ENCODE assay signal across 15 cellular contexts in the genomic region with DNA sequence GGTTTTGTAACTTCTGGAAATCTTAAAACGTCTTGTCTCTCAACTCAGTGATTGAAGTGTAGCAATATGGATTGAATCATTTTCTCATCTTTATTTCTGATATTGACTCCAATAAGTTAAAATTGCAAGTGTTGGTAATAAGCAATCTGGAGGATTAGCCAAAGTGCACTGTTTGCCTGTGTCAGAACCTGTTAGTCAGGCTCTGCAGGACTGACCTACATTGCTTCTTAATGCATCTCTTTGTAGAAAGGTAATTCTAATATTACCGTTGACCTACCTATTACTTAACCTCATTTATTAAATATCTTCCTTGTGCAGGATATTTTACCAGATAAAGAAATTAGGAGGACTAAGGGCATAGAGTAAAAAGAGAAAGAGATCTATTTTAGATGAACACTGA.
DNase-seq lines count a peak whose midpoint lies in the region; ATAC-seq and TF ChIP-seq lines count a peak whose summit lies in the region.
"Had no signal": no experiment of that assay in that cellular context is flagged by ENCODE, and none has a peak within 500 bp of the region (broad histone marks: within the 10 kb centered on the region; RNA-seq: fewer than 3 reads in every experiment).

No MANE protein-coding gene starts in this region.

- no peaks in the 10 kb centered on the region for H3K27me3 Mint-ChIP-seq in activated CD4-positive, alpha-beta T cell treated with anti-CD3 and anti-CD28 coated beads, Interleukin-2, amount 10 ng/mL, durations not matched to agents 7 days and 5 days
- H3K27me3 Mint-ChIP-seq: B cell; CD4-positive, alpha-beta T cell had no signal

- no peak overlapping the region for H3K4me3 Mint-ChIP-seq in stimulated activated effector memory CD8-positive, alpha-beta T cell treated with anti-CD3 and anti-CD28 coated beads, Interleukin-12 subunit alpha, Interleukin-12 subunit beta, amount 100 ng/mL, for 72 hours
- no peak overlapping the region for H3K4me3 Mint-ChIP-seq in activated CD4-positive, alpha-beta T cell treated with anti-CD3 and anti-CD28 coated beads, Interleukin-2, amount 10 ng/mL, durations not matched to agents 7 days and 5 days
- H3K4me3 Mint-ChIP-seq: B cell; CD4-positive, alpha-beta T cell had no signal

- H3K4me1 ChIP-seq in stomach = peaks cover 0 to 16% (median 6%) of the 10 kb centered on the region in 4 donors

- no peak for TF ChIP-seq POLR2A in stomach (IDR thresholded peaks at IDR 0.05)

- H3K27ac Mint-ChIP-seq in stimulated activated effector memory CD8-positive, alpha-beta T cell treated with anti-CD3 and anti-CD28 coated beads, Interleukin-12 subunit alpha, Interleukin-12 subunit beta, amount 100 ng/mL, for 72 hours = no peak overlapping the region
- no peak overlapping the region for H3K27ac Mint-ChIP-seq in activated CD4-positive, alpha-beta T cell treated with anti-CD3 and anti-CD28 coated beads, Interleukin-2, amount 10 ng/mL, durations not matched to agents 7 days and 5 days
- H3K27ac Mint-ChIP-seq: B cell; CD4-positive, alpha-beta T cell had no signal

- H3K36me3 Mint-ChIP-seq in stimulated activated effector memory CD8-positive, alpha-beta T cell treated with anti-CD3 and anti-CD28 coated beads, Interleukin-12 subunit alpha, Interleukin-12 subunit beta, amount 100 ng/mL, for 72 hours = no peaks in the 10 kb centered on the region
- H3K36me3 Mint-ChIP-seq in activated CD4-positive, alpha-beta T cell treated with anti-CD3 and anti-CD28 coated beads, Interleukin-2, amount 10 ng/mL, durations not matched to agents 7 days and 5 days (ENCODE audit: low read depth) = no peaks in the 10 kb centered on the region

- H3K9me3 ChIP-seq in stomach = no peaks in the 10 kb centered on the region

- POLR2A ChIA-PET in activated CD4-positive, alpha-beta T cell treated with anti-CD3 and anti-CD28 coated beads, Interleukin-2, amount 10 ng/mL, durations not matched to agents 7 days and 5 days (lab: Charles Lee) = no interaction called here

- peak; percentile 81 for DNase-seq in HT-29 (ENCODE audit: low spot score)
- no peak for DNase-seq in left lobe of liver (ENCODE audit: low spot score)
- DNase-seq in stomach = peak; percentile 49
- DNase-seq in stimulated activated effector memory CD8-positive, alpha-beta T cell treated with anti-CD3 and anti-CD28 coated beads, Interleukin-12 subunit alpha, Interleukin-12 subunit beta, amount 100 ng/mL, for 72 hours (ENCODE audit: low spot score in 2 of 2) = no peak
- DNase-seq in stimulated activated CD8-positive, alpha-beta memory T cell treated with anti-CD3 and anti-CD28 coated beads, Interleukin-4, amount 100 ng/mL, for 48 hours = no peak
- DNase-seq in activated CD4-positive, alpha-beta T cell treated with anti-CD3 and anti-CD28 coated beads, Interleukin-2, amount 10 ng/mL, durations not matched to agents 7 days and 5 days = no peak
- DNase-seq: CD4-positive, alpha-beta T cell; IMR-90; Kasumi-1; NCI-H1930; NCI-H2227 treated with DMSO at 0.1 percent for 48 hours; NCI-H526 treated with DMSO at 0.1 percent for 48 hours had no signal

- no peaks in the 10 kb centered on the region for H3K27me3 ChIP-seq in stomach

- CTCF ChIA-PET in activated CD4-positive, alpha-beta T cell treated with anti-CD3 and anti-CD28 coated beads, Interleukin-2, amount 10 ng/mL, durations not matched to agents 7 days and 5 days (lab: Charles Lee) = no interaction called here

- H3K4me1 Mint-ChIP-seq in stimulated activated effector memory CD8-positive, alpha-beta T cell treated with anti-CD3 and anti-CD28 coated beads, Interleukin-12 subunit alpha, Interleukin-12 subunit beta, amount 100 ng/mL, for 72 hours = no peaks in the 10 kb centered on the region
- H3K4me1 Mint-ChIP-seq in activated CD4-positive, alpha-beta T cell treated with anti-CD3 and anti-CD28 coated beads, Interleukin-2, amount 10 ng/mL, durations not matched to agents 7 days and 5 days = no peaks in the 10 kb centered on the region
- H3K4me1 Mint-ChIP-seq: B cell had no signal

- no peaks in the 10 kb centered on the region for H3K36me3 ChIP-seq in stomach

- TF ChIP-seq CTCF in VCaP (conservative IDR thresholded peaks at IDR 0.05) = no peak
- no peak for TF ChIP-seq CTCF in stomach (IDR thresholded peaks at IDR 0.05)

- intact Hi-C loops in stomach (cut with DNase I; ENCODE audit: low total_unique reads) = no loop called here

- TF ChIP-seq EP300 in stomach (IDR thresholded peaks at IDR 0.05) = no peak

- 37 to 56% (median 41%) methylated on average over 2 of the region's 2 CpGs for WGBS in stomach, 5 donors

- peak overlapping the region; percentile 30; the same call in 1 of the 2 replicates for H3K27ac ChIP-seq in VCaP
- no peak overlapping the region for H3K27ac ChIP-seq in stomach

- no peak overlapping the region for H3K4me3 ChIP-seq in stomach

- ATAC-seq in left lobe of liver (peak; percentile 38), GM19397 (IDR thresholded peaks at IDR 0.05; ENCODE audit: unreplicated experiment) (no peak)
- ATAC-seq in stimulated activated effector memory CD8-positive, alpha-beta T cell treated with anti-CD3 and anti-CD28 coated beads, Interleukin-12 subunit alpha, Interleukin-12 subunit beta, amount 100 ng/mL, for 72 hours = no peak

- H3K9me3 Mint-ChIP-seq in stimulated activated effector memory CD8-positive, alpha-beta T cell treated with anti-CD3 and anti-CD28 coated beads, Interleukin-12 subunit alpha, Interleukin-12 subunit beta, amount 100 ng/mL, for 72 hours = no peaks in the 10 kb centered on the region
- peaks cover 3% of the 10 kb centered on the region for H3K9me3 Mint-ChIP-seq in activated CD4-positive, alpha-beta T cell treated with anti-CD3 and anti-CD28 coated beads, Interleukin-2, amount 10 ng/mL, durations not matched to agents 7 days and 5 days
- H3K9me3 Mint-ChIP-seq: CD4-positive, alpha-beta T cell had no signal

Comparison
In these comparisons a context has a peak if more than half of its experiments do, and no peak if none do; other contexts are left out.
1. DNase-seq: peak in HT-29 (single experiment) and stomach (single experiment); none in left lobe of liver (single experiment), stimulated activated effector memory CD8-positive, alpha-beta T cell treated with anti-CD3 and anti-CD28 coated beads, Interleukin-12 subunit alpha, Interleukin-12 subunit beta, amount 100 ng/mL, for 72 hours (0 of 2), stimulated activated CD8-positive, alpha-beta memory T cell treated with anti-CD3 and anti-CD28 coated beads, Interleukin-4, amount 100 ng/mL, for 48 hours (single experiment) and activated CD4-positive, alpha-beta T cell treated with anti-CD3 and anti-CD28 coated beads, Interleukin-2, amount 10 ng/mL, durations not matched to agents 7 days and 5 days (single experiment).